ENCODE assay signal across 1 cellular context in the genomic region with DNA sequence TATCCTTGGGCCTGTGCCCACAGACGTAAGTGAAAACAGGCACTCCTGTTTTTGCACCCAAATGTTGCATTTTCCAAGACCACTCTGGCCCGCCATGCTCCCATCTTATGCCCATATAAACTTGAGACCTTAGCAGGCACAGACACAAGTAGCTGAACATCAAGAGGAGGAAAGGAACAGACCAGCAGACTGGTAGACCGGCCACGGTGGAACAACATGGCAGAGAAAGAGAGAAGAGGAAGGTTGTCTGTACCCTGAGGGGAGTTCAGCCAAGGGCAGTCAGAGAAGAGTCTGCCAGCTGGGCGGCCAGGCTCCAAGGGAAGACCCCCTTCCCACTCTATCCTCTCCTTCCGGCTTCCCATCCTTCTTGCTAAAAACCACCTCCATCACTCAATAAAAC.
TF ChIP-seq lines count a peak whose summit lies in the region.

No MANE protein-coding gene starts in this region.

TF ChIP-seq in H1, 55 proteins besides CTCF, POLR2A, EP300 and RAD21 (continued from another document):
- TF ChIP-seq, protein P1, sequence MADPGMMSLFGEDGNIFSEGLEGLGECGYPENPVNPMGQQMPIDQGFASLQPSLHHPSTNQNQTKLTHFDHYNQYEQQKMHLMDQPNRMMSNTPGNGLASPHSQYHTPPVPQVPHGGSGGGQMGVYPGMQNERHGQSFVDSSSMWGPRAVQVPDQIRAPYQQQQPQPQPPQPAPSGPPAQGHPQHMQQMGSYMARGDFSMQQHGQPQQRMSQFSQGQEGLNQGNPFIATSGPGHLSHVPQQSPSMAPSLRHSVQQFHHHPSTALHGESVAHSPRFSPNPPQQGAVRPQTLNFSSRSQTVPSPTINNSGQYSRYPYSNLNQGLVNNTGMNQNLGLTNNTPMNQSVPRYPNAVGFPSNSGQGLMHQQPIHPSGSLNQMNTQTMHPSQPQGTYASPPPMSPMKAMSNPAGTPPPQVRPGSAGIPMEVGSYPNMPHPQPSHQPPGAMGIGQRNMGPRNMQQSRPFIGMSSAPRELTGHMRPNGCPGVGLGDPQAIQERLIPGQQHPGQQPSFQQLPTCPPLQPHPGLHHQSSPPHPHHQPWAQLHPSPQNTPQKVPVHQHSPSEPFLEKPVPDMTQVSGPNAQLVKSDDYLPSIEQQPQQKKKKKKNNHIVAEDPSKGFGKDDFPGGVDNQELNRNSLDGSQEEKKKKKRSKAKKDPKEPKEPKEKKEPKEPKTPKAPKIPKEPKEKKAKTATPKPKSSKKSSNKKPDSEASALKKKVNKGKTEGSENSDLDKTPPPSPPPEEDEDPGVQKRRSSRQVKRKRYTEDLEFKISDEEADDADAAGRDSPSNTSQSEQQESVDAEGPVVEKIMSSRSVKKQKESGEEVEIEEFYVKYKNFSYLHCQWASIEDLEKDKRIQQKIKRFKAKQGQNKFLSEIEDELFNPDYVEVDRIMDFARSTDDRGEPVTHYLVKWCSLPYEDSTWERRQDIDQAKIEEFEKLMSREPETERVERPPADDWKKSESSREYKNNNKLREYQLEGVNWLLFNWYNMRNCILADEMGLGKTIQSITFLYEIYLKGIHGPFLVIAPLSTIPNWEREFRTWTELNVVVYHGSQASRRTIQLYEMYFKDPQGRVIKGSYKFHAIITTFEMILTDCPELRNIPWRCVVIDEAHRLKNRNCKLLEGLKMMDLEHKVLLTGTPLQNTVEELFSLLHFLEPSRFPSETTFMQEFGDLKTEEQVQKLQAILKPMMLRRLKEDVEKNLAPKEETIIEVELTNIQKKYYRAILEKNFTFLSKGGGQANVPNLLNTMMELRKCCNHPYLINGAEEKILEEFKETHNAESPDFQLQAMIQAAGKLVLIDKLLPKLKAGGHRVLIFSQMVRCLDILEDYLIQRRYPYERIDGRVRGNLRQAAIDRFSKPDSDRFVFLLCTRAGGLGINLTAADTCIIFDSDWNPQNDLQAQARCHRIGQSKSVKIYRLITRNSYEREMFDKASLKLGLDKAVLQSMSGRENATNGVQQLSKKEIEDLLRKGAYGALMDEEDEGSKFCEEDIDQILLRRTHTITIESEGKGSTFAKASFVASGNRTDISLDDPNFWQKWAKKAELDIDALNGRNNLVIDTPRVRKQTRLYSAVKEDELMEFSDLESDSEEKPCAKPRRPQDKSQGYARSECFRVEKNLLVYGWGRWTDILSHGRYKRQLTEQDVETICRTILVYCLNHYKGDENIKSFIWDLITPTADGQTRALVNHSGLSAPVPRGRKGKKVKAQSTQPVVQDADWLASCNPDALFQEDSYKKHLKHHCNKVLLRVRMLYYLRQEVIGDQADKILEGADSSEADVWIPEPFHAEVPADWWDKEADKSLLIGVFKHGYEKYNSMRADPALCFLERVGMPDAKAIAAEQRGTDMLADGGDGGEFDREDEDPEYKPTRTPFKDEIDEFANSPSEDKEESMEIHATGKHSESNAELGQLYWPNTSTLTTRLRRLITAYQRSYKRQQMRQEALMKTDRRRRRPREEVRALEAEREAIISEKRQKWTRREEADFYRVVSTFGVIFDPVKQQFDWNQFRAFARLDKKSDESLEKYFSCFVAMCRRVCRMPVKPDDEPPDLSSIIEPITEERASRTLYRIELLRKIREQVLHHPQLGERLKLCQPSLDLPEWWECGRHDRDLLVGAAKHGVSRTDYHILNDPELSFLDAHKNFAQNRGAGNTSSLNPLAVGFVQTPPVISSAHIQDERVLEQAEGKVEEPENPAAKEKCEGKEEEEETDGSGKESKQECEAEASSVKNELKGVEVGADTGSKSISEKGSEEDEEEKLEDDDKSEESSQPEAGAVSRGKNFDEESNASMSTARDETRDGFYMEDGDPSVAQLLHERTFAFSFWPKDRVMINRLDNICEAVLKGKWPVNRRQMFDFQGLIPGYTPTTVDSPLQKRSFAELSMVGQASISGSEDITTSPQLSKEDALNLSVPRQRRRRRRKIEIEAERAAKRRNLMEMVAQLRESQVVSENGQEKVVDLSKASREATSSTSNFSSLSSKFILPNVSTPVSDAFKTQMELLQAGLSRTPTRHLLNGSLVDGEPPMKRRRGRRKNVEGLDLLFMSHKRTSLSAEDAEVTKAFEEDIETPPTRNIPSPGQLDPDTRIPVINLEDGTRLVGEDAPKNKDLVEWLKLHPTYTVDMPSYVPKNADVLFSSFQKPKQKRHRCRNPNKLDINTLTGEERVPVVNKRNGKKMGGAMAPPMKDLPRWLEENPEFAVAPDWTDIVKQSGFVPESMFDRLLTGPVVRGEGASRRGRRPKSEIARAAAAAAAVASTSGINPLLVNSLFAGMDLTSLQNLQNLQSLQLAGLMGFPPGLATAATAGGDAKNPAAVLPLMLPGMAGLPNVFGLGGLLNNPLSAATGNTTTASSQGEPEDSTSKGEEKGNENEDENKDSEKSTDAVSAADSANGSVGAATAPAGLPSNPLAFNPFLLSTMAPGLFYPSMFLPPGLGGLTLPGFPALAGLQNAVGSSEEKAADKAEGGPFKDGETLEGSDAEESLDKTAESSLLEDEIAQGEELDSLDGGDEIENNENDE (IDR thresholded peaks at IDR 0.05; ENCODE audit: insufficient replicate concordance, low read length): no peak
- TF ChIP-seq CBX8 (IDR thresholded peaks at IDR 0.05; ENCODE audit: borderline replicate concordance, low read depth, low read length) (no peak), TAF1 (IDR thresholded peaks at IDR 0.05; ENCODE audit: low read depth, low read length) (no peak), EZH2 (IDR thresholded peaks at IDR 0.05; ENCODE audit: low read depth, low read length, severe bottlenecking) (no peak)
